17 cellular contexts compared by ENCODE assay signal in the genomic region with DNA sequence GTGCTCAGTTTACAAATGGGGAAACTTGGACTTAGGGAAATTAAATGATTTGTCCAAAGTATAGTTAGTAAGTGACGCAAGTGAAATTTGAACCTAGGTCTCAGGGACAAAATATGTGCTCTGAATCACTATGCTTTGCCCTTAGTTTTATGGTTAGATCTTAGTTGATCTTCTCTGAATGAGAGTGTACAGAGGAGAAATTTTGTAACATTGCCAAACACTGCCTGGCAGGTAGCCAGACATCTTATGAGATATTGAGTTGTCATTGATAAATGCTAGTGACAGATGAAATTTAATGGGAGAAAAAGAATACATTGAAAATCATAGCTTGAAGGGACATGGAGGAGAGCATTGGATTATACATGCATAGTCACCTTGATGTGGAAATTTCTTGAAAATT.
DNase-seq lines count a peak whose midpoint lies in the region; ATAC-seq and TF ChIP-seq lines count a peak whose summit lies in the region.
"Had no signal": no experiment of that assay in that cellular context is flagged by ENCODE, and none has a peak within 500 bp of the region (broad histone marks: within the 10 kb centered on the region; RNA-seq: fewer than 3 reads in every experiment).

No MANE protein-coding gene starts in this region.

- TF ChIP-seq CTCF in astrocyte of the spinal cord (IDR thresholded peaks at IDR 0.05; ENCODE audit: low read depth, low read length): no peak
- no peak for TF ChIP-seq CTCF in foreskin keratinocyte (conservative IDR thresholded peaks at IDR 0.05)
- no peak for TF ChIP-seq CTCF in tibial nerve (IDR thresholded peaks at IDR 0.05)

- no peaks in the 10 kb centered on the region for H3K27me3 ChIP-seq in foreskin keratinocyte
- no peaks in the 10 kb centered on the region for H3K27me3 ChIP-seq in tibial nerve
- H3K27me3 ChIP-seq: gastrocnemius medialis had no signal

- DNase-seq in COR-L47 (lab: John Stamatoyannopoulos, UW) (peak; percentile 8), HS-5 (ENCODE audit: low read depth) (peak; percentile 4), astrocyte of the spinal cord (ENCODE audit: low read depth, low spot score) (peak; percentile 49), foreskin keratinocyte (peak; percentile 5 to 51), tibial nerve (ENCODE audit: low spot score in 2 of 2) (no peak), activated T-cell treated with anti-CD3 and anti-CD28 coated beads for 4 hours (no peak)
- DNase-seq in activated T-cell treated with anti-CD3 and anti-CD28 coated beads, Interleukin-2, amount 50 U/mL, for 1 hour: no peak
- DNase-seq: activated naive CD4-positive, alpha-beta T cell treated with anti-CD3 and anti-CD28 coated beads, Interleukin-2, amount 10 ng/mL, durations not matched to agents 7 days and 5 days; DMS 273 treated with DMSO at 0.1 percent for 48 hours; gastrocnemius medialis; naive B cell; NCI-H82 had no signal

- H3K9me3 ChIP-seq in tibial nerve: no peaks in the 10 kb centered on the region
- H3K9me3 ChIP-seq: gastrocnemius medialis, prostate gland had no signal

- 86 to 88% methylated on average over 1 of the region's 1 CpG for WGBS in tibial nerve, 2 donors

- no peak for TF ChIP-seq EP300 in tibial nerve (IDR thresholded peaks at IDR 0.05)

- in situ Hi-C loops in astrocyte of the spinal cord (cut with HindIII; ENCODE audit: low sequenced_read_pairs): no loop called here

- H3K27ac ChIP-seq in foreskin keratinocyte (no peak overlapping the region), tibial nerve (no peak overlapping the region)
- H3K27ac ChIP-seq: gastrocnemius medialis, KMS-11, prostate gland, RWPE1 had no signal

- ATAC-seq in foreskin keratinocyte (no peak), HG02852 (IDR thresholded peaks at IDR 0.05; ENCODE audit: unreplicated experiment) (no peak)
- ATAC-seq: gastrocnemius medialis, HCT116 had no signal

- H3K4me3 ChIP-seq in astrocyte of the spinal cord (ENCODE audit: low read depth, low read length): no peak overlapping the region
- no peak overlapping the region for H3K4me3 ChIP-seq in tibial nerve
- H3K4me3 ChIP-seq: gastrocnemius medialis, prostate gland had no signal

- no peak for TF ChIP-seq POLR2A in tibial nerve (IDR thresholded peaks at IDR 0.05)

- H3K4me1 ChIP-seq in foreskin keratinocyte (no peaks in the 10 kb centered on the region), tibial nerve (no peaks in the 10 kb centered on the region)
- H3K4me1 ChIP-seq: gastrocnemius medialis, prostate gland had no signal

- peaks cover 0 to 17% (median 0%) of the 10 kb centered on the region in 3 donors for H3K36me3 ChIP-seq in tibial nerve
- H3K36me3 ChIP-seq: gastrocnemius medialis, prostate gland had no signal

Comparison
In these comparisons a context has a peak if more than half of its experiments do, and no peak if none do; other contexts are left out.
1. DNase-seq: peak in COR-L47 (single experiment), HS-5 (single experiment), astrocyte of the spinal cord (single experiment) and foreskin keratinocyte (2 of 2); none in activated T-cell treated with anti-CD3 and anti-CD28 coated beads, Interleukin-2, amount 50 U/mL, for 1 hour (single experiment), tibial nerve (0 of 2) and activated T-cell treated with anti-CD3 and anti-CD28 coated beads for 4 hours (single experiment).